In genomic region chr15:90004252-90004651, GRCh38 we compare ENCODE assay signal across 9 cellular contexts. TPM values are rescaled to one million over a fixed set of nuclear protein-coding genes. Genes with fewer than 3 reads are reported as not detected.
DNase-seq lines count a peak whose midpoint lies in the region; ATAC-seq and TF ChIP-seq lines count a peak whose summit lies in the region.
"Had no signal": no experiment of that assay in that cellular context is flagged by ENCODE, and none has a peak within 500 bp of the region (broad histone marks: within the 10 kb centered on the region; RNA-seq: fewer than 3 reads in every experiment).

No MANE protein-coding gene starts in this region.

- ATAC-seq in T-helper 17 cell (no peak), HG03469 (IDR thresholded peaks at IDR 0.05; ENCODE audit: unreplicated experiment) (no peak), aorta (ENCODE audit: low FRiP score) (no peak), HG03571 (IDR thresholded peaks at IDR 0.05; ENCODE audit: unreplicated experiment) (no peak)

- H3K4me1 Mint-ChIP-seq in T-helper 17 cell: peaks cover 61% of the 10 kb centered on the region

- no peak overlapping the region for H3K4me3 ChIP-seq in fibroblast of villous mesenchyme (ENCODE audit: low read depth, low read length)
- H3K4me3 ChIP-seq in prostate gland: no peak overlapping the region
- H3K4me3 ChIP-seq in aorta (ENCODE audit: low read length in 2 of 2): no peak overlapping the region

- peak overlapping the region; percentile 96 for H3K27ac Mint-ChIP-seq in T-helper 17 cell

- peaks cover 8% of the 10 kb centered on the region for H3K36me3 Mint-ChIP-seq in T-helper 17 cell (ENCODE audit: low read depth)

- H3K4me1 ChIP-seq in prostate gland (replicated peaks) (peaks cover 4% of the 10 kb centered on the region), aorta (ENCODE audit: control insufficient read depth in 1 of 2, insufficient read depth in 2 of 2, low read length in 2 of 2) (no peaks in the 10 kb centered on the region)

- H3K9me3 ChIP-seq in T-helper 17 cell (ENCODE audit: control insufficient read depth, low read length, poor library complexity, severe bottlenecking): no peaks in the 10 kb centered on the region
- H3K9me3 ChIP-seq in prostate gland: no peaks in the 10 kb centered on the region
- no peaks in the 10 kb centered on the region for H3K9me3 ChIP-seq in aorta (ENCODE audit: control insufficient read depth, low read length)

- DNase-seq in EL (peak; percentile 54), T-helper 17 cell (no peak), fibroblast of villous mesenchyme (ENCODE audit: low read depth) (peak; percentile 65), prostate gland (ENCODE audit: low spot score) (no peak), aorta (no peak), SK-N-DZ (ENCODE audit: low spot score) (no peak)
- DNase-seq: NCI-H146 had no signal

- WGBS in prostate gland: 78% methylated on average over 5 of the region's 5 CpGs
- WGBS in aorta, 2 donors: 76 to 83% methylated on average over 5 of the region's 5 CpGs

- intact Hi-C loops in prostate gland (cut with DNase I) (loop anchor here (5.0 to 10.0 kb wide), 2 partner anchors 78 to 211 kb away; no protein-coding TSS in a partner anchor), aorta (cut with DNase I) (loop anchor here in 1 of 2 donors (5.0 kb wide), 1 partner anchor 112 kb away; the partner anchor contains the start of gene AP3S2)

- H3K36me3 ChIP-seq in prostate gland (no peaks in the 10 kb centered on the region), aorta (ENCODE audit: control insufficient read depth in 1 of 2, insufficient read depth in 2 of 2, low read length in 1 of 2) (no peaks in the 10 kb centered on the region)

- no peak for TF ChIP-seq POLR2A in prostate gland (IDR thresholded peaks at IDR 0.05)

- H3K27me3 ChIP-seq in prostate gland (replicated peaks; ENCODE audit: insufficient read depth): no peaks in the 10 kb centered on the region
- no peaks in the 10 kb centered on the region for H3K27me3 ChIP-seq in aorta (ENCODE audit: control insufficient read depth in 1 of 2, insufficient read depth in 2 of 2, low read length in 1 of 2)

- TF ChIP-seq CTCF in fibroblast of villous mesenchyme (IDR thresholded peaks at IDR 0.05; ENCODE audit: insufficient read depth, low read depth, low read length) (no peak), prostate gland (IDR thresholded peaks at IDR 0.05) (no peak)

- peak overlapping the region; percentile 47 for H3K4me3 Mint-ChIP-seq in T-helper 17 cell

- H3K27ac ChIP-seq in prostate gland: peak overlapping the region; percentile 4 to 20
- H3K27ac ChIP-seq in aorta (ENCODE audit: low read depth in 1 of 2, low read length in 2 of 2): no peak overlapping the region

- no peaks in the 10 kb centered on the region for H3K27me3 Mint-ChIP-seq in T-helper 17 cell

RNA-seq across cellular contexts. Expression of gene ZNF710, which starts 3.1 kb away (rescaled TPM):
- total RNA-seq in T-helper 17 cell: 10 to 100 TPM; 11.7 to 14.4 TPM
- 13.0 and 16.8 TPM in 2 replicates for total RNA-seq in fibroblast of villous mesenchyme
- 10 to 100 TPM; 13.6 to 18.0 TPM for total RNA-seq in prostate gland
- 10 to 100 TPM; 12.0 to 17.9 TPM for total RNA-seq in aorta
- 1 to 10 TPM; 4.3 to 9.0 TPM for polyA plus RNA-seq in aorta
- polyA plus RNA-seq in SK-N-DZ (2014; cell fraction: cytosol; rRNA removed): 8.8 and 10.0 TPM in 2 replicates
- 6.7 and 7.4 TPM in 2 replicates for polyA plus RNA-seq in SK-N-DZ (2014; cell fraction: nucleus; rRNA removed)

Comparison
In these comparisons a context has a peak if more than half of its experiments do, and no peak if none do; other contexts are left out.
1. DNase-seq: peak in EL (single experiment) and fibroblast of villous mesenchyme (single experiment); none in T-helper 17 cell (0 of 3), prostate gland (single experiment), aorta (0 of 2) and SK-N-DZ (single experiment).
2. H3K27ac ChIP-seq: peak in prostate gland (2 of 2); none in aorta (0 of 2).